In genomic region chr6:111718326-111718725, GRCh38 we compare ENCODE assay signal across 19 cellular contexts.
A peak's percentile ranks its signal among the peaks of the same experiment; 100 is the strongest.
DNase-seq lines count a peak whose midpoint lies in the region; ATAC-seq and TF ChIP-seq lines count a peak whose summit lies in the region.
"Had no signal": no experiment of that assay in that cellular context is flagged by ENCODE, and none has a peak within 500 bp of the region (broad histone marks: within the 10 kb centered on the region; RNA-seq: fewer than 3 reads in every experiment).

No MANE protein-coding gene starts in this region.

- no peaks in the 10 kb centered on the region for H3K27me3 ChIP-seq in CD8-positive, alpha-beta memory T cell (ENCODE audit: insufficient read depth, low read length, poor library complexity, severe bottlenecking)
- no peaks in the 10 kb centered on the region for H3K27me3 ChIP-seq in H9 (ENCODE audit: insufficient read depth, low read length)
- no peaks in the 10 kb centered on the region for H3K27me3 ChIP-seq in mesenchymal stem cell (ENCODE audit: control insufficient read depth in 1 of 2, insufficient read depth in 1 of 2, low read length in 2 of 2)
- H3K27me3 ChIP-seq: gastroesophageal sphincter, spleen had no signal

- H2BK15ac ChIP-seq in H9 (ENCODE audit: low read depth, low read length) (no peak overlapping the region), mesenchymal stem cell (ENCODE audit: low read depth, poor library complexity, severe bottlenecking) (no peak overlapping the region)

- H4K8ac ChIP-seq in H9 (replicated peaks; ENCODE audit: insufficient read length, low read depth, low read length) (no peak overlapping the region), mesenchymal stem cell (ENCODE audit: low read length) (no peak overlapping the region)

- TF ChIP-seq CTCF in H9 (conservative IDR thresholded peaks at IDR 0.05), result no peak

- peaks cover 0 to 2% of the 10 kb centered on the region in 2 donors for H3K27me3 Mint-ChIP-seq in CD8-positive, alpha-beta memory T cell
- H3K27me3 Mint-ChIP-seq in H9 (ENCODE audit: low read depth) (no peaks in the 10 kb centered on the region), T-helper 17 cell (no peaks in the 10 kb centered on the region)
- H3K27me3 Mint-ChIP-seq: B cell had no signal

- H3K36me3 ChIP-seq in CD8-positive, alpha-beta memory T cell (ENCODE audit: insufficient read depth, low read length), result peaks cover 44% of the 10 kb centered on the region
- H3K36me3 ChIP-seq in mesenchymal stem cell (ENCODE audit: control insufficient read depth in 1 of 2, insufficient read depth in 2 of 2, low read depth in 1 of 2, low read length in 2 of 2), result peaks cover 10 to 54% of the 10 kb centered on the region in 2 experiments

- H4K5ac ChIP-seq in H9 (ENCODE audit: insufficient read length, low read depth, low read length), result no peak overlapping the region

- H2BK5ac ChIP-seq in H9 (ENCODE audit: insufficient read length, low read length), result no peak overlapping the region
- no peak overlapping the region for H2BK5ac ChIP-seq in mesenchymal stem cell (ENCODE audit: low read depth, low read length, poor library complexity, severe bottlenecking)

- H2BK120ac ChIP-seq in H9 (ENCODE audit: low read depth, low read length, poor library complexity, severe bottlenecking) (no peak overlapping the region), mesenchymal stem cell (ENCODE audit: low read depth, low read length) (no peak overlapping the region)

- no peaks in the 10 kb centered on the region for H4K20me1 ChIP-seq in H9 (ENCODE audit: control insufficient read depth, insufficient read depth, insufficient read length)

- no peak overlapping the region for H3K9ac ChIP-seq in H9 (ENCODE audit: extremely low read depth, insufficient read length, low read length)
- H3K9ac ChIP-seq in mesenchymal stem cell (ENCODE audit: low read length), result peak overlapping the region; percentile 12

- H3K56ac ChIP-seq in H9 (ENCODE audit: insufficient read length, low read depth, low read length), result no peak overlapping the region

- H3K9me3 ChIP-seq in CD8-positive, alpha-beta memory T cell (ENCODE audit: low read length), result no peaks in the 10 kb centered on the region
- H3K9me3 ChIP-seq in H9 (ENCODE audit: control insufficient read depth, low read depth, low read length) (no peaks in the 10 kb centered on the region), T-helper 17 cell (ENCODE audit: control insufficient read depth, low read length, poor library complexity, severe bottlenecking) (no peaks in the 10 kb centered on the region), mesenchymal stem cell (ENCODE audit: control insufficient read depth, low read length) (no peaks in the 10 kb centered on the region)
- H3K9me3 ChIP-seq: gastroesophageal sphincter, spleen had no signal

- H3K4me2 ChIP-seq in H9 (ENCODE audit: insufficient read depth, insufficient read length, low read length), result no peak overlapping the region
- no peak overlapping the region for H3K4me2 ChIP-seq in mesenchymal stem cell (ENCODE audit: low read length, poor library complexity, severe bottlenecking)

- POLR2A ChIA-PET in CD8-positive, alpha-beta memory T cell (lab: Charles Lee), result no interaction called here

- no peak overlapping the region for H3K4me3 ChIP-seq in CD8-positive, alpha-beta memory T cell (ENCODE audit: low read length)
- H3K4me3 ChIP-seq in mesenchymal stem cell (ENCODE audit: insufficient read depth in 1 of 2, low read depth in 1 of 2, low read length in 2 of 2), result no peak overlapping the region
- H3K4me3 ChIP-seq: gastroesophageal sphincter, spleen had no signal

- H3K14ac ChIP-seq in H9 (ENCODE audit: insufficient read depth, low read length) (no peak overlapping the region), mesenchymal stem cell (ENCODE audit: low read length in 2 of 2) (no peak overlapping the region)

- no peak overlapping the region for H3T11ph ChIP-seq in H9 (ENCODE audit: low read length)

- H2BK12ac ChIP-seq in H9 (ENCODE audit: insufficient read length, low read depth, low read length) (no peak overlapping the region), mesenchymal stem cell (ENCODE audit: low read length in 2 of 2) (no peak overlapping the region)

- H3K4me3 Mint-ChIP-seq in CD8-positive, alpha-beta memory T cell, result no peak overlapping the region
- H3K4me3 Mint-ChIP-seq in H9, result no peak overlapping the region
- no peak overlapping the region for H3K4me3 Mint-ChIP-seq in T-helper 17 cell
- H3K4me3 Mint-ChIP-seq: B cell, mesothelial cell of epicardium had no signal

- H3K27ac Mint-ChIP-seq in CD8-positive, alpha-beta memory T cell, result peak overlapping the region; percentile 70 to 90 (median 84)
- peak overlapping the region in 2 of 3 experiments; percentile 23 to 80; a peak in 4 of 7 replicates for H3K27ac Mint-ChIP-seq in H9
- H3K27ac Mint-ChIP-seq in T-helper 17 cell, result peak overlapping the region; percentile 43
- H3K27ac Mint-ChIP-seq: B cell, mesothelial cell of epicardium had no signal

- no peak overlapping the region for H3K27ac ChIP-seq in CD8-positive, alpha-beta memory T cell (ENCODE audit: low read depth, low read length)
- H3K27ac ChIP-seq in H9 (ENCODE audit: insufficient read length, low read depth, low read length), result no peak overlapping the region
- no peak overlapping the region for H3K27ac ChIP-seq in mesenchymal stem cell (ENCODE audit: low read length, poor library complexity, severe bottlenecking)
- H3K27ac ChIP-seq: gastroesophageal sphincter had no signal

- H3K18ac ChIP-seq in H9 (ENCODE audit: insufficient read length, low read depth, low read length) (no peak overlapping the region), mesenchymal stem cell (ENCODE audit: low read depth in 1 of 2, low read length in 2 of 2) (no peak overlapping the region)

- H3K23ac ChIP-seq in H9 (ENCODE audit: insufficient read length, low read depth, low read length), result no peak overlapping the region
- H3K23ac ChIP-seq in mesenchymal stem cell (ENCODE audit: low read length in 2 of 2), result no peak overlapping the region

- H3K36me3 Mint-ChIP-seq in CD8-positive, alpha-beta memory T cell, result peaks cover 7 to 92% (median 32%) of the 10 kb centered on the region in 3 donors
- H3K36me3 Mint-ChIP-seq in H9 (ENCODE audit: insufficient read depth in 1 of 3, low read depth in 3 of 3) (peaks cover 8 to 25% (median 13%) of the 10 kb centered on the region in 3 experiments; a peak in 6 of 7 replicates), T-helper 17 cell (ENCODE audit: low read depth) (peaks cover 4% of the 10 kb centered on the region)

- H3K9me3 Mint-ChIP-seq in CD8-positive, alpha-beta memory T cell, result no peaks in the 10 kb centered on the region
- no peaks in the 10 kb centered on the region for H3K9me3 Mint-ChIP-seq in H9
- H3K9me3 Mint-ChIP-seq: mesothelial cell of epicardium had no signal

- peaks cover 79 to 95% (median 82%) of the 10 kb centered on the region in 3 donors for H3K4me1 Mint-ChIP-seq in CD8-positive, alpha-beta memory T cell
- H3K4me1 Mint-ChIP-seq in H9, result peaks cover 4 to 5% of the 10 kb centered on the region in 2 experiments; a peak in 3 of 4 replicates
- peaks cover 35% of the 10 kb centered on the region for H3K4me1 Mint-ChIP-seq in T-helper 17 cell

- H2AK5ac ChIP-seq in H9 (ENCODE audit: insufficient read length, low read length) (no peak overlapping the region), mesenchymal stem cell (ENCODE audit: low read length, severe bottlenecking) (no peak overlapping the region)

- H3K79me1 ChIP-seq in H9 (ENCODE audit: insufficient read depth, low read depth, low read length, poor library complexity, severe bottlenecking) (no peaks in the 10 kb centered on the region), mesenchymal stem cell (replicated peaks; ENCODE audit: low read length, poor library complexity, severe bottlenecking) (peaks cover 8% of the 10 kb centered on the region)

- no peaks in the 10 kb centered on the region for H3K79me2 ChIP-seq in H9 (ENCODE audit: insufficient read depth, low read length)

- WGBS in H9 (ENCODE audit: extremely low coverage, insufficient read length, low lambda C conversion rate), result no CpG with 5 or more reads among the region's 3 CpGs
- 93% methylated on average over 3 of the region's 3 CpGs for WGBS in mesenchymal stem cell

- H2BK20ac ChIP-seq in H9 (ENCODE audit: low read depth, low read length, poor library complexity, severe bottlenecking), result no peak overlapping the region

- CTCF ChIA-PET in CD8-positive, alpha-beta memory T cell (lab: Charles Lee), result interaction anchor here (1.3 to 1.7 kb wide), 2 partner anchors 8 to 14 kb away, joined by 4 to 6 read pairs; no protein-coding TSS in a partner anchor

- H2AFZ ChIP-seq in H9 (ENCODE audit: low read length), result no peak overlapping the region
- H2AFZ ChIP-seq in mesenchymal stem cell (ENCODE audit: low read depth, low read length), result no peak overlapping the region

- H3K4ac ChIP-seq in H9 (ENCODE audit: low read depth, low read length) (no peak overlapping the region), mesenchymal stem cell (ENCODE audit: low read depth in 1 of 2, low read length in 2 of 2) (no peak overlapping the region)

- H4K91ac ChIP-seq in H9 (ENCODE audit: insufficient read length, low read depth, low read length) (no peak overlapping the region), mesenchymal stem cell (ENCODE audit: low read length) (no peak overlapping the region)

- no peak for DNase-seq in CD8-positive, alpha-beta memory T cell
- DNase-seq in H9, result no peak
- no peak for DNase-seq in T-helper 17 cell
- DNase-seq in mesenchymal stem cell, result no peak
- no peak for DNase-seq in NCI-H774 (lab: John Stamatoyannopoulos, UW)
- DNase-seq: activated CD8-positive, alpha-beta memory T cell treated with anti-CD3 and anti-CD28 coated beads, Interleukin-2, amount 50 U/mL, for 4 hours; dermis blood vessel endothelial cell; left colon; NCI-H1694 treated with DMSO at 0.1 percent for 48 hours; NCI-H526; OCI-M1; SIG-M5; spleen had no signal

- no peaks in the 10 kb centered on the region for H3K23me2 ChIP-seq in H9 (ENCODE audit: insufficient read length, low read depth, low read length, poor library complexity, severe bottlenecking)

- no peak for ATAC-seq in T-helper 17 cell
- ATAC-seq in HG03108 (IDR thresholded peaks at IDR 0.05; ENCODE audit: unreplicated experiment), result no peak
- no peak for ATAC-seq in GM18867 (IDR thresholded peaks at IDR 0.05; ENCODE audit: unreplicated experiment)
- ATAC-seq: activated CD4-positive, CD25-positive, alpha-beta regulatory T cell treated with anti-CD3 and anti-CD28 coated beads, Interleukin-2, amount 50 U/mL, for 24 hours; gastroesophageal sphincter; left colon had no signal

- peaks cover 70% of the 10 kb centered on the region for H3K4me1 ChIP-seq in CD8-positive, alpha-beta memory T cell (ENCODE audit: insufficient read depth, low read length)
- H3K4me1 ChIP-seq in H9 (ENCODE audit: insufficient read depth, low read length) (no peaks in the 10 kb centered on the region), mesenchymal stem cell (ENCODE audit: control insufficient read depth, insufficient read depth, low read depth, low read length) (peaks cover 3% of the 10 kb centered on the region)
